In the genomic region with DNA sequence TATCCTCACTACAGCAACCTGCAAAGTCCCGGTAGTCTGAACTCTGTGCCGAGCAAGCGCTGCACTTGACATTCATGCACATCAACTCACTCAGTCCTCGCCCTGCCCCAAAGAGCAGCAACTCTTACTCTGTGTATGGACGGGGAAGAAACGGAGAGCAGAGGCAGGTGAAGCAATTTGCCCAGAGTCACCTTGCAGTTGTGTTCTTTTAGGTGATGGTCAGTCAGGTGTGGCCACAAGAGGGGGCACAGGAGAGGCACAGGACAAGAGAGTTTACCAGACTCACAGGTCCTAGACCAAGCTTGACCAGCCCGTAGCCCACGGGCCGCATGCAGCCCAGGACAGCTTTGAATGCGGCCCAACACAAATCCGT, we compare ENCODE assay signal across 1 cellular context.
TF ChIP-seq lines count a peak whose summit lies in the region.

No MANE protein-coding gene starts in this region.

TF ChIP-seq in K562, 482 proteins besides CTCF, POLR2A, EP300 and RAD21 (continued from another document):
- TF ChIP-seq, protein P1, sequence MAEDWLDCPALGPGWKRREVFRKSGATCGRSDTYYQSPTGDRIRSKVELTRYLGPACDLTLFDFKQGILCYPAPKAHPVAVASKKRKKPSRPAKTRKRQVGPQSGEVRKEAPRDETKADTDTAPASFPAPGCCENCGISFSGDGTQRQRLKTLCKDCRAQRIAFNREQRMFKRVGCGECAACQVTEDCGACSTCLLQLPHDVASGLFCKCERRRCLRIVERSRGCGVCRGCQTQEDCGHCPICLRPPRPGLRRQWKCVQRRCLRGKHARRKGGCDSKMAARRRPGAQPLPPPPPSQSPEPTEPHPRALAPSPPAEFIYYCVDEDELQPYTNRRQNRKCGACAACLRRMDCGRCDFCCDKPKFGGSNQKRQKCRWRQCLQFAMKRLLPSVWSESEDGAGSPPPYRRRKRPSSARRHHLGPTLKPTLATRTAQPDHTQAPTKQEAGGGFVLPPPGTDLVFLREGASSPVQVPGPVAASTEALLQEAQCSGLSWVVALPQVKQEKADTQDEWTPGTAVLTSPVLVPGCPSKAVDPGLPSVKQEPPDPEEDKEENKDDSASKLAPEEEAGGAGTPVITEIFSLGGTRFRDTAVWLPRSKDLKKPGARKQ (CRISPR knock-in tag; IDR thresholded peaks at IDR 0.05): no peak
- no peak for TF ChIP-seq PTTG1 (tag; IDR thresholded peaks at IDR 0.05; ENCODE audit: low read depth)
- TF ChIP-seq RBM22 (IDR thresholded peaks at IDR 0.05; ENCODE audit: low read depth, low read length, poor library complexity, severe bottlenecking): no peak
- no peak for TF ChIP-seq TAF1 (IDR thresholded peaks at IDR 0.05; ENCODE audit: control insufficient read depth, extremely low read depth, insufficient read depth, low read length, severe bottlenecking)
- no peak for TF ChIP-seq STAT5A (IDR thresholded peaks at IDR 0.05; ENCODE audit: borderline replicate concordance, low read length)
- no peak for TF ChIP-seq SRF (CRISPR knock-in tag; IDR thresholded peaks at IDR 0.05)
- no peak for TF ChIP-seq JUN (IDR thresholded peaks at IDR 0.05; ENCODE audit: borderline replicate concordance, low read depth, low read length)
- no peak for TF ChIP-seq JUN (CRISPR knock-in tag; IDR thresholded peaks at IDR 0.05; ENCODE audit: borderline replicate concordance)
- no peak for TF ChIP-seq ZNF197 (CRISPR knock-in tag; IDR thresholded peaks at IDR 0.05; ENCODE audit: low read depth)
- TF ChIP-seq ASH1L (IDR thresholded peaks at IDR 0.05; ENCODE audit: borderline replicate concordance, low read depth, partially characterized antibody): no peak
- TF ChIP-seq, protein P2, sequence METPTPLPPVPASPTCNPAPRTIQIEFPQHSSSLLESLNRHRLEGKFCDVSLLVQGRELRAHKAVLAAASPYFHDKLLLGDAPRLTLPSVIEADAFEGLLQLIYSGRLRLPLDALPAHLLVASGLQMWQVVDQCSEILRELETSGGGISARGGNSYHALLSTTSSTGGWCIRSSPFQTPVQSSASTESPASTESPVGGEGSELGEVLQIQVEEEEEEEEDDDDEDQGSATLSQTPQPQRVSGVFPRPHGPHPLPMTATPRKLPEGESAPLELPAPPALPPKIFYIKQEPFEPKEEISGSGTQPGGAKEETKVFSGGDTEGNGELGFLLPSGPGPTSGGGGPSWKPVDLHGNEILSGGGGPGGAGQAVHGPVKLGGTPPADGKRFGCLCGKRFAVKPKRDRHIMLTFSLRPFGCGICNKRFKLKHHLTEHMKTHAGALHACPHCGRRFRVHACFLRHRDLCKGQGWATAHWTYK (CRISPR knock-in tag; IDR thresholded peaks at IDR 0.05): no peak
- TF ChIP-seq BDP1 (IDR thresholded peaks at IDR 0.05; ENCODE audit: insufficient read depth, insufficient read length): no peak
- TF ChIP-seq KLF16 (IDR thresholded peaks at IDR 0.05): no peak
